8 cellular contexts compared by ENCODE assay signal in the genomic region with DNA sequence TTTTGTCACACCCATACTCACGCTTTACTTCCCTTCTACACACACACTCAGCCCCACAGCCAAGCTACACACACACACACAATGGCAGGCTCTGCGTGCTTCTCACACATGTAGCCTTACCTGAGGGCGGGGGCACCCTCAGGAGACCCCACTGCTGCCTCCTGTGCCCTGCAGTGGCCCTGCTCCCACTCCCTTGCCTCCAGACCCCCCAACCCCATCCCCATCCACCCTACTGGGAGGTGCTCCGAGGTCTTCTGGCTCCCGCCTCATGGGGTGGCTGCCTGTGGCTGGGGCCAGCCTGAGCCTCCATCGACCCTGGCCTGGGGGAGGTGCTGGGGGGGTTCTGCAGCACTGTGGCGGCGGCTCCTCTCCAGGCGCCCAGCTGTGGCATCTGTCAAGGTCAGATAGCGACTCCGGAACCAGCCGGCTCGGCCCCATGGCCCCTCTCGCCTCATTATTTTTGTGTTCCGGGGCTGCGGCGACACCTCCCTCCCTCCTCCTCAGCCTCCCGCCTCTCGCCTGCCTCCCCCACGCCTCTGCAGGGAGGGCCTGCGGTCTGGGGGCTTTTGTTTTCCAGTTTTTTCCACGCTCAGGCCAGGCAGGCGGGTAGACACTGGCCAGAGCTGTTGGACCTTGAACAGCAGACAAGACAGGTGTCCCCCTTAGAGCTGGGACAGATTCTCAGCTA. TPM values are rescaled to one million over a fixed set of nuclear protein-coding genes. Genes with fewer than 3 reads are reported as not detected.
DNase-seq lines count a peak whose midpoint lies in the region; ATAC-seq, FAIRE-seq and TF ChIP-seq lines count a peak whose summit lies in the region.

No MANE protein-coding gene starts in this region.

- H3K36me3 Mint-ChIP-seq in H9 (ENCODE audit: insufficient read depth in 1 of 3, low read depth in 3 of 3), result peaks cover 0 to 6% (median 2%) of the 10 kb centered on the region in 3 experiments; a peak in 2 of 7 replicates
- H3K36me3 Mint-ChIP-seq in osteocyte (ENCODE audit: unreplicated experiment), result peaks cover 4% of the 10 kb centered on the region

- H3K4me1 ChIP-seq in H9 (ENCODE audit: insufficient read depth, low read length) (peaks cover 15% of the 10 kb centered on the region; the same call in 1 of the 2 replicates), OCI-LY3 (ENCODE audit: low read length) (peaks cover 80% of the 10 kb centered on the region), duodenal mucosa (ENCODE audit: control insufficient read depth in 1 of 2, insufficient read depth in 2 of 2, low read length in 2 of 2) (peaks cover 40 to 51% of the 10 kb centered on the region in 2 donors), PC-3 (ENCODE audit: insufficient read depth, low read length) (peaks cover 14% of the 10 kb centered on the region)

- no peaks in the 10 kb centered on the region for H3K79me1 ChIP-seq in H9 (ENCODE audit: insufficient read depth, low read depth, low read length, poor library complexity, severe bottlenecking)

- H4K91ac ChIP-seq in H9 (ENCODE audit: insufficient read length, low read depth, low read length), result no peak overlapping the region

- H3K27me3 ChIP-seq in H9 (ENCODE audit: insufficient read depth, low read length), result no peaks in the 10 kb centered on the region
- H3K27me3 ChIP-seq in OCI-LY3 (ENCODE audit: low read depth, low read length), result no peaks in the 10 kb centered on the region
- H3K27me3 ChIP-seq in duodenal mucosa (ENCODE audit: control insufficient read depth in 1 of 2, insufficient read depth in 2 of 2, low read length in 2 of 2), result no peaks in the 10 kb centered on the region
- no peaks in the 10 kb centered on the region for H3K27me3 ChIP-seq in PC-3 (ENCODE audit: low read length)

- no peak overlapping the region for H3K27ac ChIP-seq in H9 (ENCODE audit: insufficient read length, low read depth, low read length)
- H3K27ac ChIP-seq in OCI-LY3 (ENCODE audit: low read length), result peak overlapping the region; percentile 91
- peak overlapping the region; percentile 5 for H3K27ac ChIP-seq in duodenal mucosa (ENCODE audit: low read depth, low read length)
- no peak overlapping the region for H3K27ac ChIP-seq in PC-3 (ENCODE audit: low read length)

- H3K4me3 Mint-ChIP-seq in H9 (peak overlapping the region in 1 of 2 experiments; percentile 44; a peak in 2 of 5 replicates), osteocyte (ENCODE audit: unreplicated experiment) (peak overlapping the region; percentile 45)

- H3K56ac ChIP-seq in H9 (ENCODE audit: insufficient read length, low read depth, low read length), result no peak overlapping the region

- WGBS in H9 (ENCODE audit: extremely low coverage, insufficient read length, low lambda C conversion rate), result no CpG with 5 or more reads among the region's 23 CpGs

- H3K9me2 ChIP-seq in PC-3 (replicated peaks; ENCODE audit: low read length), result no peaks in the 10 kb centered on the region

- H3K9me3 Mint-ChIP-seq in H9, result no peaks in the 10 kb centered on the region
- no peaks in the 10 kb centered on the region for H3K9me3 Mint-ChIP-seq in osteocyte (ENCODE audit: unreplicated experiment)

- no peaks in the 10 kb centered on the region for H3F3A ChIP-seq in PC-3 (ENCODE audit: low read length, unreplicated experiment)

- no peak overlapping the region for H3K18ac ChIP-seq in H9 (ENCODE audit: insufficient read length, low read depth, low read length)

- H2BK120ac ChIP-seq in H9 (ENCODE audit: low read depth, low read length, poor library complexity, severe bottlenecking), result no peak overlapping the region

- H4K8ac ChIP-seq in H9 (replicated peaks; ENCODE audit: insufficient read length, low read depth, low read length), result no peak overlapping the region

- no peak overlapping the region for H2BK20ac ChIP-seq in H9 (ENCODE audit: low read depth, low read length, poor library complexity, severe bottlenecking)

- no peak overlapping the region for H2BK5ac ChIP-seq in H9 (ENCODE audit: insufficient read length, low read length)

- H3K4me3 ChIP-seq in OCI-LY3 (ENCODE audit: low read length), result peak overlapping the region; percentile 75
- H3K4me3 ChIP-seq in duodenal mucosa (ENCODE audit: low read depth in 1 of 2, low read length in 2 of 2), result peak overlapping the region in 1 of 2 donors; percentile 74
- no peak overlapping the region for H3K4me3 ChIP-seq in PC-3 (ENCODE audit: low read length)

- no peaks in the 10 kb centered on the region for H4K20me1 ChIP-seq in H9 (ENCODE audit: control insufficient read depth, insufficient read depth, insufficient read length)
- H4K20me1 ChIP-seq in OCI-LY3 (ENCODE audit: insufficient read depth, low read length), result peaks cover 40% of the 10 kb centered on the region
- no peaks in the 10 kb centered on the region for H4K20me1 ChIP-seq in PC-3 (ENCODE audit: low read length)

- H2BK15ac ChIP-seq in H9 (ENCODE audit: low read depth, low read length), result no peak overlapping the region

- no peak overlapping the region for H2BK12ac ChIP-seq in H9 (ENCODE audit: insufficient read length, low read depth, low read length)

- no TSS peak for BruUV-seq in PC-3 (replicated peaks; lab: Mats Ljungman, UMichigan)

- H3K79me2 ChIP-seq in H9 (ENCODE audit: insufficient read depth, low read length), result peaks cover 40% of the 10 kb centered on the region; the same call in 1 of the 2 replicates
- H3K79me2 ChIP-seq in OCI-LY3 (ENCODE audit: low read length), result peaks cover 98% of the 10 kb centered on the region
- H3K79me2 ChIP-seq in PC-3 (ENCODE audit: low read length), result peaks cover 11% of the 10 kb centered on the region

- H4K5ac ChIP-seq in H9 (ENCODE audit: insufficient read length, low read depth, low read length), result no peak overlapping the region

- no peak for FAIRE-seq in GM12891 (lab: Jason Lieb, UNC)

- no peak overlapping the region for H3T11ph ChIP-seq in H9 (ENCODE audit: low read length)

- DNase-seq in GM12891 (ENCODE audit: insufficient read length, low spot score) (peak; percentile 67), H9 (no peak), osteocyte (ENCODE audit: extremely low spot score, unreplicated experiment) (no peak), PC-3 (no peak), iPS-NIHi7 (ENCODE audit: extremely low spot score) (no peak), hepatic stellate cell (ENCODE audit: low spot score) (no peak)

- H3K9ac ChIP-seq in H9 (ENCODE audit: extremely low read depth, insufficient read length, low read length), result no peak overlapping the region
- peak overlapping the region; percentile 78 for H3K9ac ChIP-seq in OCI-LY3 (ENCODE audit: low read length)
- H3K9ac ChIP-seq in duodenal mucosa (ENCODE audit: low read depth in 1 of 2, low read length in 2 of 2), result peak overlapping the region in 1 of 2 donors; percentile 6
- no peak overlapping the region for H3K9ac ChIP-seq in PC-3 (ENCODE audit: low read length)

- H2AK5ac ChIP-seq in H9 (ENCODE audit: insufficient read length, low read length), result no peak overlapping the region

- H3K23me2 ChIP-seq in H9 (ENCODE audit: insufficient read length, low read depth, low read length, poor library complexity, severe bottlenecking), result no peaks in the 10 kb centered on the region

- no peak for ATAC-seq in PC-3

- H3K9me3 ChIP-seq in H9 (ENCODE audit: control insufficient read depth, low read depth, low read length) (no peaks in the 10 kb centered on the region), OCI-LY3 (ENCODE audit: insufficient read depth, low read length) (peaks cover 5% of the 10 kb centered on the region; the same call in 1 of the 2 replicates), duodenal mucosa (ENCODE audit: control insufficient read depth in 1 of 2, low read length in 2 of 2) (no peaks in the 10 kb centered on the region), PC-3 (ENCODE audit: low read length) (no peaks in the 10 kb centered on the region)

- H3K27me3 Mint-ChIP-seq in H9 (ENCODE audit: low read depth) (no peaks in the 10 kb centered on the region), osteocyte (ENCODE audit: unreplicated experiment) (no peaks in the 10 kb centered on the region)

- CTCF ChIA-PET in PC-3 (lab: Charles Lee), result no interaction called here

- H2AFZ ChIP-seq in H9 (ENCODE audit: low read length) (no peak overlapping the region), OCI-LY3 (ENCODE audit: low read depth, low read length) (no peak overlapping the region), PC-3 (ENCODE audit: low read length) (no peak overlapping the region)

- intact Hi-C loops in PC-3 (cut with micrococcal nuclease), result no loop called here

- peaks cover 39 to 53% of the 10 kb centered on the region in 2 experiments for H3K4me1 Mint-ChIP-seq in H9
- peaks cover 90% of the 10 kb centered on the region for H3K4me1 Mint-ChIP-seq in osteocyte (ENCODE audit: unreplicated experiment)

- POLR2A ChIA-PET in PC-3 (lab: Charles Lee; ENCODE audit: unreplicated experiment), result no interaction called here

- H3K4ac ChIP-seq in H9 (ENCODE audit: low read depth, low read length), result no peak overlapping the region

- H3K36me3 ChIP-seq in OCI-LY3 (replicated peaks; ENCODE audit: low read depth, low read length) (peaks cover 3% of the 10 kb centered on the region), duodenal mucosa (ENCODE audit: control insufficient read depth in 1 of 2, insufficient read depth in 2 of 2, low read length in 2 of 2) (peaks cover 0 to under 1% of the 10 kb centered on the region in 2 donors), PC-3 (ENCODE audit: low read depth, low read length) (no peaks in the 10 kb centered on the region)

- TF ChIP-seq CTCF in H9 (conservative IDR thresholded peaks at IDR 0.05), result no peak
- no peak for TF ChIP-seq CTCF in OCI-LY3 (IDR thresholded peaks at IDR 0.05; ENCODE audit: low read depth, low read length)
- no peak for TF ChIP-seq CTCF in osteocyte (IDR thresholded peaks at IDR 0.05)
- no peak for TF ChIP-seq CTCF in PC-3 (conservative IDR thresholded peaks at IDR 0.05; ENCODE audit: low read depth, low read length)

- H3K4me2 ChIP-seq in H9 (ENCODE audit: insufficient read depth, insufficient read length, low read length) (no peak overlapping the region), OCI-LY3 (ENCODE audit: low read length) (peak overlapping the region; percentile 95), PC-3 (ENCODE audit: low read length) (no peak overlapping the region)

- no peak; the same call in 1 of the 2 replicates for TF ChIP-seq POLR2A in GM12891 (IDR thresholded peaks at IDR 0.05; ENCODE audit: low read depth, low read length)

- H3K23ac ChIP-seq in H9 (ENCODE audit: insufficient read length, low read depth, low read length), result no peak overlapping the region

- no peak overlapping the region for H3K14ac ChIP-seq in H9 (ENCODE audit: insufficient read depth, low read length)

- H3K27ac Mint-ChIP-seq in H9 (peak overlapping the region in 2 of 3 experiments; percentile 1 to 13; a peak in 3 of 7 replicates), osteocyte (ENCODE audit: unreplicated experiment) (peak overlapping the region; percentile 91)

TF ChIP-seq in GM12891, 5 proteins besides CTCF, POLR2A, EP300 and RAD21:
- TF ChIP-seq SPI1 (IDR thresholded peaks at IDR 0.05; ENCODE audit: low read depth, low read length), result no peak
- TF ChIP-seq PAX5 (IDR thresholded peaks at IDR 0.05; ENCODE audit: insufficient read depth, low read length, severe bottlenecking), result no peak
- no peak for TF ChIP-seq POLR2AphosphoS5 (IDR thresholded peaks at IDR 0.05; ENCODE audit: low read depth, low read length)
- TF ChIP-seq POU2F2 (IDR thresholded peaks at IDR 0.05; ENCODE audit: low read depth, low read length), result no peak
- TF ChIP-seq TAF1 (IDR thresholded peaks at IDR 0.05; ENCODE audit: low read depth, low read length), result no peak

RNA-seq across cellular contexts. Expression of a gene that starts 21.7 kb away (rescaled TPM):
- polyA plus RNA-seq in GM12891 (2012; ENCODE audit: low read depth, missing spikeins), result 29.4 TPM
- total RNA-seq in H9 (2021) (105 and 107 TPM in 2 replicates), osteocyte (239 and 259 TPM in 2 replicates), PC-3 (2014; rRNA removed) (31.1 and 42.4 TPM in 2 replicates)

Comparison
In these comparisons a context has a peak if more than half of its experiments do, and no peak if none do; other contexts are left out.
1. H3K27ac ChIP-seq: peak in OCI-LY3 (single experiment) and duodenal mucosa (single experiment); none in H9 (single experiment) and PC-3 (single experiment).